ENCODE assay signal across 8 cellular contexts in genomic region chr14:64970776-64971451, GRCh38. TPM values are rescaled to one million over a fixed set of nuclear protein-coding genes. Genes with fewer than 3 reads are reported as not detected.
DNase-seq lines count a peak whose midpoint lies in the region; ATAC-seq, FAIRE-seq and TF ChIP-seq lines count a peak whose summit lies in the region.

No MANE protein-coding gene starts in this region.

- H3K36me3 ChIP-seq in NT2/D1 (ENCODE audit: insufficient read depth, insufficient read length, low read length) (peaks cover 15% of the 10 kb centered on the region), esophagus muscularis mucosa (no peaks in the 10 kb centered on the region), pancreas (no peaks in the 10 kb centered on the region)

- DNase-seq in EL = peak; percentile 63
- no peak for DNase-seq in NT2/D1 (ENCODE audit: low read depth, low spot score)
- no peak for DNase-seq in esophagus muscularis mucosa (ENCODE audit: extremely low spot score)
- DNase-seq in pancreas = no peak
- no peak for DNase-seq in NCI-H1092 treated with DMSO at 0.1 percent for 48 hours (lab: John Stamatoyannopoulos, UW)
- DNase-seq in NAMALWA (ENCODE audit: low spot score) = no peak
- no peak for DNase-seq in erythroblast (lab: John Stamatoyannopoulos, UW)

- H3K27me3 ChIP-seq in NT2/D1 (ENCODE audit: insufficient read depth, insufficient read length) = peaks cover 6% of the 10 kb centered on the region
- peaks cover 0 to 11% (median 0%) of the 10 kb centered on the region in 4 donors for H3K27me3 ChIP-seq in esophagus muscularis mucosa
- H3K27me3 ChIP-seq in pancreas = no peaks in the 10 kb centered on the region

- ATAC-seq in pancreas = peak in 3 of 4 donors; percentile 5 to 32 (median 18)
- ATAC-seq in GM18519 (IDR thresholded peaks at IDR 0.05; ENCODE audit: low FRiP score, unreplicated experiment) = no peak

- H3K27ac ChIP-seq in esophagus muscularis mucosa (replicated peaks in 1 of 4) (no peak overlapping the region), pancreas (no peak overlapping the region)

- WGBS in esophagus muscularis mucosa = 70% methylated on average over 3 of the region's 6 CpGs
- WGBS in pancreas, 2 donors = 77 to 88% methylated on average over 6 of the region's 6 CpGs

- H3K4me1 ChIP-seq in NT2/D1 (ENCODE audit: insufficient read depth, insufficient read length) = peaks cover 6% of the 10 kb centered on the region
- H3K4me1 ChIP-seq in esophagus muscularis mucosa = peaks cover 7 to 23% (median 20%) of the 10 kb centered on the region in 4 donors
- H3K4me1 ChIP-seq in pancreas = peaks cover 0 to 10% (median 0%) of the 10 kb centered on the region in 3 donors

- H3K9ac ChIP-seq in NT2/D1 (ENCODE audit: insufficient read length, low read depth) = peak overlapping the region; percentile 87

- no peak for FAIRE-seq in pancreas (lab: Jason Lieb, UNC)

- peak overlapping the region; percentile 65 for H3K4me3 ChIP-seq in NT2/D1 (ENCODE audit: insufficient read length, low read depth)
- H3K4me3 ChIP-seq in esophagus muscularis mucosa = peak overlapping the region; percentile 61 to 80 (median 72)
- H3K4me3 ChIP-seq in pancreas = peak overlapping the region in 3 of 4 donors; percentile 72 to 82 (median 81)

- H3K9me3 ChIP-seq in NT2/D1 (ENCODE audit: insufficient read depth, low read length) (no peaks in the 10 kb centered on the region), esophagus muscularis mucosa (no peaks in the 10 kb centered on the region), pancreas (no peaks in the 10 kb centered on the region)

- TF ChIP-seq CTCF in esophagus muscularis mucosa (IDR thresholded peaks at IDR 0.05) (no peak), pancreas (IDR thresholded peaks at IDR 0.05) (no peak)

- no peak for TF ChIP-seq POLR2A in esophagus muscularis mucosa (IDR thresholded peaks at IDR 0.05; ENCODE audit: low read depth)
- no peak for TF ChIP-seq POLR2A in erythroblast (IDR thresholded peaks at IDR 0.05; ENCODE audit: low read length)

- intact Hi-C loops in esophagus muscularis mucosa (cut with DNase I) = no loop called here
- intact Hi-C loops in pancreas (cut with DNase I) = loop anchor here in 1 of 3 donors (10.0 kb wide), 1 partner anchor 146 kb away; no protein-coding TSS in a partner anchor

- no peak for TF ChIP-seq EP300 in esophagus muscularis mucosa (IDR thresholded peaks at IDR 0.05)

RNA-seq across cellular contexts. Expression of gene RAB15, which starts 1.2 kb away (rescaled TPM):
- total RNA-seq in esophagus muscularis mucosa = 10 to 100 TPM in 1 of 4 donors, 1 to 10 TPM in 3; 3.7 to 11.4 (median 7.1) TPM
- total RNA-seq in pancreas = 10 to 100 TPM in 2 of 6 donors, 1 to 10 TPM in 4; 4.6 to 18.8 (median 6.4) TPM
- polyA plus RNA-seq in pancreas = 10 to 100 TPM in 1 of 2 donors, 1 to 10 TPM in 1; 7.5 to 12.2 TPM

RNA-seq across cellular contexts. Expression of gene FNTB, which starts 15.8 kb away (rescaled TPM):
- total RNA-seq in esophagus muscularis mucosa (10 to 100 TPM; 10.3 to 20.7 (median 15.5) TPM), pancreas (1 to 10 TPM; 4.9 to 9.5 (median 6.7) TPM)
- 1 to 10 TPM; 4.6 to 7.7 TPM for polyA plus RNA-seq in pancreas

RNA-seq across cellular contexts. Expression of gene GPX2, which starts 28.4 kb away (rescaled TPM):
- total RNA-seq in esophagus muscularis mucosa (not detected), pancreas (10 to 100 TPM in 2 of 6 donors, 1 to 10 TPM in 4; 2.6 to 41.9 (median 6.8) TPM)
- polyA plus RNA-seq in pancreas = 10 to 100 TPM; 14.3 to 19.3 TPM

RNA-seq across cellular contexts. Expression of gene CHURC1, which starts 56.7 kb away (rescaled TPM):
- total RNA-seq in esophagus muscularis mucosa = 100 to 1,000 TPM in 3 of 4 donors, 10 to 100 TPM in 1; 67.0 to 138 (median 107) TPM
- 10 to 100 TPM; 22.7 to 33.2 (median 29.4) TPM for total RNA-seq in pancreas
- polyA plus RNA-seq in pancreas = 10 to 100 TPM; 13.0 to 22.6 TPM
